22 cellular contexts compared by ENCODE assay signal in the genomic region with DNA sequence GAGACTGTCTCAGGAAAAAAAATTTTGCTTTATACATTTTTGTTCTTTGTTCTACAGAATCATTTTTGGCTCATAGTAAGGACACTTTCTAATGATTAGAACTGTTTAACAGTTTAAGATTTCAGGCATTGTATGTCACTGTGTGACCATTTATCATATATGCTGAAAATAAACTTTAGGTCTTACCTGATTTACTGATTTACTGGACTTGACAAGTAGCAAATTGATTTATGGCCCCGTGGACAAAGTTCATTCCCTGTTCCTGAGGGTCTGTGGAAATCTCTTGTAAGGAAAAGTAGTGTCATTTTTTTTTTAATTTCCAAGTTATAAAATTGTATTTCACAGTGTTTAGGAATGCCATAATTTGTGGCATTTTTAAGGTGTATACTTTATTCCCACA.
"Had no signal": no experiment of that assay in that cellular context is flagged by ENCODE, and none has a peak within 500 bp of the region (broad histone marks: within the 10 kb centered on the region; RNA-seq: fewer than 3 reads in every experiment).

No MANE protein-coding gene starts in this region.

- DNase-seq: activated CD4-positive, alpha-beta T cell treated with anti-CD3 and anti-CD28 coated beads, Interleukin-2, amount 10 ng/mL, durations not matched to agents 7 days and 5 days; activated effector memory CD4-positive, alpha-beta T cell treated with anti-CD3 and anti-CD28 coated beads, Interleukin-2, amount 50 U/mL, for 16 hours; activated naive CD4-positive, alpha-beta T cell treated with anti-CD3 and anti-CD28 coated beads, Interleukin-2, amount 50 U/mL, for 16 hours; activated T-cell treated with anti-CD3 and anti-CD28 coated beads, Interleukin-2, amount 50 U/mL, for 4 hours; effector CD8-positive, alpha-beta T cell; immature natural killer cell; kidney glomerular epithelial cell; left ventricle myocardium superior; mucosa of descending colon; naive B cell; stimulated activated CD4-positive, alpha-beta T cell treated with anti-CD3 and anti-CD28 coated beads, Interleukin-4, amount 100 ng/mL, for 24 hours; T1000; testis had no signal

- H3K4me3 Mint-ChIP-seq: activated CD4-positive, alpha-beta T cell treated with anti-CD3 and anti-CD28 coated beads, Interleukin-2, amount 10 ng/mL, durations not matched to agents 7 days and 5 days; activated T-cell treated with anti-CD3 and anti-CD28 coated beads, Interleukin-2, amount 50 U/mL, for 4 hours; dendritic cell treated with granulocyte-macrophage colony-stimulating factor and Interleukin-4, amounts not matched to agents 40 ng/mL and 50 ng/mL, for 4 days; immature natural killer cell; naive B cell; stimulated activated memory B cell treated with anti-CD40 and anti-IgM and Interleukin-4, amounts not matched to agents 10 μg/mL and 1 μg/mL and 100 μg/mL, for 72 hours; type B pancreatic cell had no signal

- H3K9ac ChIP-seq: parathyroid adenoma had no signal

- H3K4me1 ChIP-seq: parathyroid adenoma, SJSA1, testis had no signal

- H3K27ac Mint-ChIP-seq: activated CD4-positive, alpha-beta T cell treated with anti-CD3 and anti-CD28 coated beads, Interleukin-2, amount 10 ng/mL, durations not matched to agents 7 days and 5 days; dendritic cell treated with granulocyte-macrophage colony-stimulating factor and Interleukin-4, amounts not matched to agents 40 ng/mL and 50 ng/mL, for 4 days; stimulated activated memory B cell treated with anti-CD40 and anti-IgM and Interleukin-4, amounts not matched to agents 10 μg/mL and 1 μg/mL and 100 μg/mL, for 72 hours; type B pancreatic cell had no signal

- H3K27ac ChIP-seq: esophagus muscularis mucosa, gastroesophageal sphincter, parathyroid adenoma, SJSA1, testis had no signal

- ATAC-seq: activated T-cell treated with anti-CD3 and anti-CD28 coated beads, Interleukin-2, amount 50 U/mL, for 4 hours; gastroesophageal sphincter; left ventricle myocardium superior; mucosa of descending colon; sciatic nerve; stimulated activated memory B cell treated with anti-CD40 and anti-IgM and Interleukin-4, amounts not matched to agents 10 μg/mL and 1 μg/mL and 100 μg/mL, for 72 hours had no signal

- H3K4me2 ChIP-seq: smooth muscle cell had no signal

- H3K27me3 Mint-ChIP-seq: activated CD4-positive, alpha-beta T cell treated with anti-CD3 and anti-CD28 coated beads, Interleukin-2, amount 10 ng/mL, durations not matched to agents 7 days and 5 days; dendritic cell treated with granulocyte-macrophage colony-stimulating factor and Interleukin-4, amounts not matched to agents 40 ng/mL and 50 ng/mL, for 4 days; naive B cell; stimulated activated memory B cell treated with anti-CD40 and anti-IgM and Interleukin-4, amounts not matched to agents 10 μg/mL and 1 μg/mL and 100 μg/mL, for 72 hours; type B pancreatic cell had no signal

- H3K9me3 Mint-ChIP-seq: activated CD4-positive, alpha-beta T cell treated with anti-CD3 and anti-CD28 coated beads, Interleukin-2, amount 10 ng/mL, durations not matched to agents 7 days and 5 days; activated T-cell treated with anti-CD3 and anti-CD28 coated beads, Interleukin-2, amount 50 U/mL, for 4 hours; dendritic cell treated with granulocyte-macrophage colony-stimulating factor and Interleukin-4, amounts not matched to agents 40 ng/mL and 50 ng/mL, for 4 days; immature natural killer cell; naive B cell; stimulated activated memory B cell treated with anti-CD40 and anti-IgM and Interleukin-4, amounts not matched to agents 10 μg/mL and 1 μg/mL and 100 μg/mL, for 72 hours; type B pancreatic cell had no signal

- H3K36me3 Mint-ChIP-seq: naive B cell had no signal

- H3K27me3 ChIP-seq: esophagus muscularis mucosa, gastroesophageal sphincter, SJSA1, testis had no signal

- H3K9me3 ChIP-seq: esophagus muscularis mucosa, gastroesophageal sphincter, mucosa of descending colon, SJSA1, testis had no signal

- H2AFZ ChIP-seq: parathyroid adenoma had no signal

- H3K4me3 ChIP-seq: esophagus muscularis mucosa, gastroesophageal sphincter, mucosa of descending colon, SJSA1, smooth muscle cell, testis had no signal
